In the genomic region with DNA sequence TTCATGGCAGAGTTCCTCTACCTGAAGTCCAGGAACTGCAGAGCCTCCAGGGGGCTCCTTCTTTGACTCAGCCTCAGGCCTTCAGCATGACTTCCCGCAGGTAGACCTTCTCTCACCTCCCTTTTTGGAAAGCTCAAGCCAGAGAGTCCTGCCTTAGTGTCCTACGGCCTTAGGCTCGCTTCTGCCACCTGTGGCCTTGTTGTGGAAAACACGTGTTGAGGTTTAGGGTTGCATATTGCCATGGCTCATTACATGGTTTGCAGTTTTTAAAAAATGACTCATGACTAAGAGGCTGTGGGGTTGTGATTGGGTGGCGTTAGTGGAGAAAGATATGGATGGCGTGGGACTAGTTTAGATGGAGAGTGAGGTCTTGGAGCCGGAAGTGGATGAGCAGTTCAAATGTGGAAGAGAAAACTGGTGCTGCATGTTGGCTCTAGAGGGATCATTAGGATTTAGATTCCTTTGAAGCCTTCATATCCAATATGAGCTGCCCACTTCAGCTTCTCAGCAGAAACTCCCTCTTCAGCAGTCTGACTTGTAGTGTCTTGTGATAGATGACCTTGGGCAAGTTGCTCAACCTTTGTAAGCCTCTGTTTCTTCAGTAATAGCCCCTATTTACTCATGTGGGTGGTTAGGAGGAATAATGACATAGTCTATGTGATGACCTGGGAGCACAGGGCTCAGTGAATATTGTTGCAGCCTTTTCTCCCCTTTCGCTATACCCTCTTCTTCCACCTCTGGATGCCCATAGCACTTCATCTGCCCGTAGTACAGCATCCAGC, we compare ENCODE assay signal across 8 cellular contexts. TPM values are rescaled to one million over a fixed set of nuclear protein-coding genes. Genes with fewer than 3 reads are reported as not detected.
DNase-seq lines count a peak whose midpoint lies in the region; ATAC-seq and TF ChIP-seq lines count a peak whose summit lies in the region.

No MANE protein-coding gene starts in this region.

- in situ Hi-C loops in ACHN (cut with HindIII; ENCODE audit: low pct_ligation_motif_present, low pct_unique_long_range_greater_than_20kb, low sequenced_read_pairs), result no loop called here

- ATAC-seq in HG02571 (IDR thresholded peaks at IDR 0.05; ENCODE audit: unreplicated experiment), result peak; percentile 89
- ATAC-seq in left colon, result peak; percentile 81

- DNase-seq in ACHN, result peak; percentile 71
- DNase-seq in MV-4-11 (lab: John Stamatoyannopoulos, UW), result peak; percentile 83
- DNase-seq in activated naive CD8-positive, alpha-beta T cell treated with anti-CD3 and anti-CD28 coated beads for 36 hours, result peak; percentile 6
- DNase-seq in left colon, result peak in 1 of 2 donors; percentile 42
- no peak for DNase-seq in hippocampal formation (lab: John Stamatoyannopoulos, UW)
- no peak for DNase-seq in mucosa of gallbladder (ENCODE audit: low spot score)

- H3K9me3 Mint-ChIP-seq in activated naive CD8-positive, alpha-beta T cell treated with anti-CD3 and anti-CD28 coated beads for 36 hours, result no peaks in the 10 kb centered on the region

- H3K27me3 Mint-ChIP-seq in activated naive CD8-positive, alpha-beta T cell treated with anti-CD3 and anti-CD28 coated beads for 36 hours, result no peaks in the 10 kb centered on the region

- H3K36me3 Mint-ChIP-seq in activated naive CD8-positive, alpha-beta T cell treated with anti-CD3 and anti-CD28 coated beads for 36 hours, result no peaks in the 10 kb centered on the region

- no peak overlapping the region for H3K4me3 Mint-ChIP-seq in activated naive CD8-positive, alpha-beta T cell treated with anti-CD3 and anti-CD28 coated beads for 36 hours

- no peak overlapping the region for H3K27ac Mint-ChIP-seq in activated naive CD8-positive, alpha-beta T cell treated with anti-CD3 and anti-CD28 coated beads for 36 hours

- peaks cover 3% of the 10 kb centered on the region for H3K4me1 Mint-ChIP-seq in activated naive CD8-positive, alpha-beta T cell treated with anti-CD3 and anti-CD28 coated beads for 36 hours

- intact Hi-C loops in left colon (cut with DNase I, micrococcal nuclease), result loop anchor here in 1 of 2 donors (10.0 kb wide), 1 partner anchor 506 kb away; a partner anchor contains a TSS

- no peak overlapping the region for H3K4me3 ChIP-seq in GM12875 (ENCODE audit: low read depth, low read length)

- peak; percentile 62; the same call in 1 of the 2 replicates for TF ChIP-seq CTCF in GM12875 (IDR thresholded peaks at IDR 0.05; ENCODE audit: borderline replicate concordance, insufficient read depth, low read depth, low read length)

RNA-seq across cellular contexts. Expression of a gene that starts 6.5 kb away (rescaled TPM):
- 1 to 10 TPM; 6.6 to 9.7 TPM for total RNA-seq in activated naive CD8-positive, alpha-beta T cell treated with anti-CD3 and anti-CD28 coated beads for 36 hours
- total RNA-seq in left colon (10 to 100 TPM; 17.3 to 24.1 TPM), mucosa of gallbladder (36.4 TPM)

Comparison
In these comparisons a context has a peak if more than half of its experiments do, and no peak if none do; other contexts are left out.
1. DNase-seq: peak in ACHN (single experiment), MV-4-11 (single experiment) and activated naive CD8-positive, alpha-beta T cell treated with anti-CD3 and anti-CD28 coated beads for 36 hours (single experiment); none in hippocampal formation (0 of 2) and mucosa of gallbladder (single experiment).